In the genomic region with DNA sequence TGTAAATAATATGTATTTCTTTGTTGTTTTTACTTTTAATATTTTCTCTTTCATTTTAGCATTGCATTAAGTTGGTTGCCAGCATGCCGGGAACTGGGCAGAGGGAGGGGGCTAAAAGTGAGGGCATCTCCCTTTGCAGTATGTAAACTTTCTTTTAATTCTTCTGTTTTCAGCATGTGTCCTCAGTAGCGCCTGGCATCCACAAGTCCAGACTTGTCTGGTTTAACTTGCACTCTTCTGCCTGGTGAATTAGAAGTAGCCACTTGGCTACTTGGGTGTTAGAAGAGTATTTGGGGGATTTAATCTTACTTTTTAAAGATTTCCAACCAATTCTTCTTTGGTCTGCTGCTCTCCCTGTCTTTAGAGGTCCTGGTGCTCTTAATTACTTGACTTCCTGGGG, we compare ENCODE assay signal across 16 cellular contexts.
"Had no signal": no experiment of that assay in that cellular context is flagged by ENCODE, and none has a peak within 500 bp of the region (broad histone marks: within the 10 kb centered on the region; RNA-seq: fewer than 3 reads in every experiment).

No MANE protein-coding gene starts in this region.

- DNase-seq: activated CD4-positive, alpha-beta memory T cell treated with anti-CD3 and anti-CD28 coated beads for 36 hours; activated gamma-delta T cell treated with Interleukin-2 at 50 U/mL for 16 hours; activated naive CD8-positive, alpha-beta T cell treated with anti-CD3 and anti-CD28 coated beads for 36 hours; activated T-cell treated with anti-CD3 and anti-CD28 coated beads, Interleukin-2, amount 50 U/mL, for 48 hours; brain microvascular endothelial cell; endodermal cell; hypothalamus; immature natural killer cell; left cardiac atrium; lower lobe of right lung; naive thymus-derived CD8-positive, alpha-beta T cell; right cardiac atrium; stimulated activated naive B cell treated with anti-CD40 and anti-IgM and Interleukin-4, amounts not matched to agents 10 μg/mL and 1 μg/mL and 100 μg/mL, for 72 hours; T-helper 9 cell had no signal

- H3K4me3 Mint-ChIP-seq: activated CD4-positive, alpha-beta memory T cell treated with anti-CD3 and anti-CD28 coated beads for 36 hours; activated naive CD8-positive, alpha-beta T cell treated with anti-CD3 and anti-CD28 coated beads for 36 hours; endodermal cell; immature natural killer cell; naive thymus-derived CD8-positive, alpha-beta T cell had no signal

- H3K27me3 Mint-ChIP-seq: activated naive CD8-positive, alpha-beta T cell treated with anti-CD3 and anti-CD28 coated beads for 36 hours; stimulated activated naive B cell treated with anti-CD40 and anti-IgM and Interleukin-4, amounts not matched to agents 10 μg/mL and 1 μg/mL and 100 μg/mL, for 72 hours had no signal

- H3K36me3 ChIP-seq: brain microvascular endothelial cell, lower lobe of right lung, tibial nerve had no signal

- H3K4me3 ChIP-seq: lower lobe of right lung, tibial nerve had no signal

- H3K27ac Mint-ChIP-seq: activated CD4-positive, alpha-beta memory T cell treated with anti-CD3 and anti-CD28 coated beads for 36 hours; activated naive CD8-positive, alpha-beta T cell treated with anti-CD3 and anti-CD28 coated beads for 36 hours; endodermal cell; immature natural killer cell; naive thymus-derived CD8-positive, alpha-beta T cell had no signal

- H3K4me1 ChIP-seq: lower lobe of right lung, tibial nerve had no signal

- H3K4me1 Mint-ChIP-seq: activated naive CD8-positive, alpha-beta T cell treated with anti-CD3 and anti-CD28 coated beads for 36 hours; immature natural killer cell had no signal

- H3K27me3 ChIP-seq: brain microvascular endothelial cell, tibial nerve had no signal

- H3K27ac ChIP-seq: brain microvascular endothelial cell, lower lobe of right lung, tibial nerve had no signal

- ATAC-seq: esophagus mucosa; left cardiac atrium; lower lobe of right lung; naive thymus-derived CD8-positive, alpha-beta T cell; right cardiac atrium had no signal
